In genomic region chr22:22450343-22450839, GRCh38 we compare ENCODE assay signal across 8 cellular contexts. TPM values are rescaled to one million over a fixed set of nuclear protein-coding genes. Genes with fewer than 3 reads are reported as not detected.
A peak's percentile ranks its signal among the peaks of the same experiment; 100 is the strongest.
DNase-seq lines count a peak whose midpoint lies in the region; ATAC-seq and TF ChIP-seq lines count a peak whose summit lies in the region.

No MANE protein-coding gene starts in this region.

- POLR2A ChIA-PET in activated CD8-positive, alpha-beta T cell treated with anti-CD3 and anti-CD28 coated beads, Interleukin-2, amount 10 ng/mL, durations not matched to agents 7 days and 5 days (lab: Charles Lee): no interaction called here

- peaks cover 42% of the 10 kb centered on the region for H3K27me3 Mint-ChIP-seq in activated CD8-positive, alpha-beta T cell treated with anti-CD3 and anti-CD28 coated beads, Interleukin-2, amount 10 ng/mL, durations not matched to agents 7 days and 5 days (ENCODE audit: low read depth)

- peak; percentile 77 for DNase-seq in GM12865 (ENCODE audit: low read depth)
- DNase-seq in globus pallidus (ENCODE audit: low spot score): peak; percentile 37
- DNase-seq in HuH-7 (ENCODE audit: low spot score): no peak
- DNase-seq in activated CD8-positive, alpha-beta T cell treated with anti-CD3 and anti-CD28 coated beads, Interleukin-2, amount 10 ng/mL, durations not matched to agents 7 days and 5 days: no peak
- no peak for DNase-seq in kidney glomerular epithelial cell (lab: John Stamatoyannopoulos, UW)
- DNase-seq in stimulated activated naive CD4-positive, alpha-beta T cell treated with Interleukin-2 at 50 U/mL for 16 hours (lab: John Stamatoyannopoulos, UW): no peak

- no peaks in the 10 kb centered on the region for H3K9me3 Mint-ChIP-seq in activated CD8-positive, alpha-beta T cell treated with anti-CD3 and anti-CD28 coated beads, Interleukin-2, amount 10 ng/mL, durations not matched to agents 7 days and 5 days (ENCODE audit: insufficient read depth)

- H3K27ac Mint-ChIP-seq in activated CD8-positive, alpha-beta T cell treated with anti-CD3 and anti-CD28 coated beads, Interleukin-2, amount 10 ng/mL, durations not matched to agents 7 days and 5 days: no peak overlapping the region

- no peak for TF ChIP-seq CTCF in GM12865 (IDR thresholded peaks at IDR 0.05; ENCODE audit: insufficient read depth, low read depth, low read length, missing control alignments)

- peaks cover 2% of the 10 kb centered on the region for H3K36me3 Mint-ChIP-seq in activated CD8-positive, alpha-beta T cell treated with anti-CD3 and anti-CD28 coated beads, Interleukin-2, amount 10 ng/mL, durations not matched to agents 7 days and 5 days (ENCODE audit: low read depth)

- CTCF ChIA-PET in activated CD8-positive, alpha-beta T cell treated with anti-CD3 and anti-CD28 coated beads, Interleukin-2, amount 10 ng/mL, durations not matched to agents 7 days and 5 days (lab: Charles Lee): interaction anchor here (0.7 to 2.9 kb wide), 4 partner anchors 14 to 107 kb away, joined by 3 to 11 read pairs (median 4); no protein-coding TSS in a partner anchor

- no peak overlapping the region for H3K4me3 ChIP-seq in GM12865 (ENCODE audit: low read depth, low read length)

- peaks cover 4% of the 10 kb centered on the region for H3K4me1 Mint-ChIP-seq in activated CD8-positive, alpha-beta T cell treated with anti-CD3 and anti-CD28 coated beads, Interleukin-2, amount 10 ng/mL, durations not matched to agents 7 days and 5 days (ENCODE audit: low read depth)

- no peak overlapping the region for H3K4me3 Mint-ChIP-seq in activated CD8-positive, alpha-beta T cell treated with anti-CD3 and anti-CD28 coated beads, Interleukin-2, amount 10 ng/mL, durations not matched to agents 7 days and 5 days

- ATAC-seq in GM21367 (IDR thresholded peaks at IDR 0.05; ENCODE audit: unreplicated experiment) (peak; percentile 82), HG03565 (IDR thresholded peaks at IDR 0.05; ENCODE audit: unreplicated experiment) (peak; percentile 88)
- no peak for ATAC-seq in activated CD8-positive, alpha-beta T cell treated with anti-CD3 and anti-CD28 coated beads, Interleukin-2, amount 10 ng/mL, durations not matched to agents 7 days and 5 days

RNA-seq across cellular contexts. Expression of gene ZNF280B, which starts 58.2 kb away (rescaled TPM):
- 1 to 10 TPM; 2.6 TPM for total RNA-seq in activated CD8-positive, alpha-beta T cell treated with anti-CD3 and anti-CD28 coated beads, Interleukin-2, amount 10 ng/mL, durations not matched to agents 7 days and 5 days

Comparison
In these comparisons a context has a peak if more than half of its experiments do, and no peak if none do; other contexts are left out.
1. DNase-seq: peak in GM12865 (single experiment) and globus pallidus (single experiment); none in HuH-7 (single experiment), activated CD8-positive, alpha-beta T cell treated with anti-CD3 and anti-CD28 coated beads, Interleukin-2, amount 10 ng/mL, durations not matched to agents 7 days and 5 days (single experiment), kidney glomerular epithelial cell (single experiment) and stimulated activated naive CD4-positive, alpha-beta T cell treated with Interleukin-2 at 50 U/mL for 16 hours (single experiment).